In genomic region chr1:21781971-21782867, GRCh38 we compare ENCODE assay signal across 8 cellular contexts. TPM values are rescaled to one million over a fixed set of nuclear protein-coding genes. Genes with fewer than 3 reads are reported as not detected.
DNase-seq lines count a peak whose midpoint lies in the region; ATAC-seq and TF ChIP-seq lines count a peak whose summit lies in the region.

No MANE protein-coding gene starts in this region.

- DNase-seq in CD8-positive, alpha-beta T cell = peak in 6 of 7 experiments; percentile 18 to 61 (median 34)
- DNase-seq in OCI-M1 (lab: John Stamatoyannopoulos, UW) = peak; percentile 89
- DNase-seq in activated gamma-delta T cell (lab: John Stamatoyannopoulos, UW) = peak; percentile 52
- peak; percentile 55 for DNase-seq in foreskin melanocyte
- DNase-seq in neural crest cell (ENCODE audit: low read depth, low spot score) = peak; percentile 26
- no peak for DNase-seq in thoracic aorta (ENCODE audit: low spot score)

- H3K36me3 Mint-ChIP-seq in CD8-positive, alpha-beta T cell = peaks cover 21% of the 10 kb centered on the region
- no peaks in the 10 kb centered on the region for H3K36me3 Mint-ChIP-seq in neural crest cell (ENCODE audit: low read depth)

- peak overlapping the region; percentile 100 for H3K27ac ChIP-seq in CD8-positive, alpha-beta T cell (ENCODE audit: low read depth, low read length)
- peak overlapping the region; percentile 98 to 99 for H3K27ac ChIP-seq in thoracic aorta

- H3K9me3 ChIP-seq in CD8-positive, alpha-beta T cell (ENCODE audit: low read length) = no peaks in the 10 kb centered on the region
- no peaks in the 10 kb centered on the region for H3K9me3 ChIP-seq in thoracic aorta

- peak overlapping the region; percentile 89 for H3K4me3 ChIP-seq in CD8-positive, alpha-beta T cell (ENCODE audit: low read depth, low read length)
- peak overlapping the region; percentile 87 for H3K4me3 ChIP-seq in thoracic aorta

- no peak for TF ChIP-seq CTCF in CD8-positive, alpha-beta T cell (IDR thresholded peaks at IDR 0.05)
- TF ChIP-seq CTCF in neural crest cell (conservative IDR thresholded peaks at IDR 0.05) (no peak), thoracic aorta (IDR thresholded peaks at IDR 0.05) (no peak)

- H3K27me3 ChIP-seq in CD8-positive, alpha-beta T cell (ENCODE audit: insufficient read depth, low read length) = no peaks in the 10 kb centered on the region
- H3K27me3 ChIP-seq in thoracic aorta (replicated peaks; ENCODE audit: insufficient read depth) = no peaks in the 10 kb centered on the region

- CTCF ChIA-PET in CD8-positive, alpha-beta T cell (lab: Charles Lee) = interaction anchor here (0.5 to 1.2 kb wide), 4 partner anchors 14 to 239 kb away, joined by 3 read pairs; no protein-coding TSS in a partner anchor

- H3K4me1 Mint-ChIP-seq in CD8-positive, alpha-beta T cell (ENCODE audit: low read depth) = peaks cover 35% of the 10 kb centered on the region
- peaks cover 33% of the 10 kb centered on the region for H3K4me1 Mint-ChIP-seq in neural crest cell

- POLR2A ChIA-PET in CD8-positive, alpha-beta T cell (lab: Charles Lee) = interaction anchor here (0.8 to 3.6 kb wide), 10 partner anchors 8 to 270 kb away, joined by 3 to 17 read pairs (median 4); partner anchors contain the start of genes CDC42 and HSPG2

- peak overlapping the region; percentile 100 for H3K27ac Mint-ChIP-seq in CD8-positive, alpha-beta T cell
- H3K27ac Mint-ChIP-seq in neural crest cell (ENCODE audit: unreplicated experiment) = peak overlapping the region; percentile 81

- peak overlapping the region; percentile 98 for H3K4me3 Mint-ChIP-seq in CD8-positive, alpha-beta T cell
- H3K4me3 Mint-ChIP-seq in neural crest cell = peak overlapping the region; percentile 91

- H3K4me1 ChIP-seq in CD8-positive, alpha-beta T cell (ENCODE audit: insufficient read depth, low read length) = peaks cover 10% of the 10 kb centered on the region
- peaks cover 5 to 29% of the 10 kb centered on the region in 2 donors for H3K4me1 ChIP-seq in thoracic aorta (ENCODE audit: control insufficient read depth in 1 of 2, low read depth in 2 of 2)

- intact Hi-C loops in CD8-positive, alpha-beta T cell (cut with DNase I, micrococcal nuclease) = loop anchor here (2.0 to 10.0 kb wide), 5 partner anchors 35 to 1275 kb away; partner anchors contain the start of genes DDOST (in 1 of the 2) and MUL1 (in 1 of the 2)

- H3K9me3 Mint-ChIP-seq in CD8-positive, alpha-beta T cell = no peaks in the 10 kb centered on the region
- H3K9me3 Mint-ChIP-seq in neural crest cell = peaks cover 5% of the 10 kb centered on the region

- no peaks in the 10 kb centered on the region for H3K36me3 ChIP-seq in CD8-positive, alpha-beta T cell (ENCODE audit: insufficient read depth, low read length)
- no peaks in the 10 kb centered on the region for H3K36me3 ChIP-seq in thoracic aorta

- peak; percentile 22 for ATAC-seq in CD8-positive, alpha-beta T cell
- peak; percentile 28 for ATAC-seq in GM19395 (IDR thresholded peaks at IDR 0.05; ENCODE audit: unreplicated experiment)
- ATAC-seq in HG03521 (IDR thresholded peaks at IDR 0.05; ENCODE audit: unreplicated experiment) = peak; percentile 12
- ATAC-seq in thoracic aorta (ENCODE audit: insufficient number of reproducible peaks, low FRiP score, low read depth) = no peak

- no peaks in the 10 kb centered on the region for H3K27me3 Mint-ChIP-seq in CD8-positive, alpha-beta T cell (ENCODE audit: low read depth)
- peaks cover 2% of the 10 kb centered on the region for H3K27me3 Mint-ChIP-seq in neural crest cell (ENCODE audit: low read depth)

RNA-seq across cellular contexts. Expression of gene USP48, which starts 0.7 kb away (rescaled TPM):
- 10 to 100 TPM; 58.7 to 68.3 TPM for total RNA-seq in CD8-positive, alpha-beta T cell
- 61.8 and 66.0 TPM in 2 replicates for total RNA-seq in neural crest cell
- total RNA-seq in thoracic aorta = 10 to 100 TPM; 48.9 to 77.5 TPM

RNA-seq across cellular contexts. Expression of gene LDLRAD2, which starts 29.8 kb away (rescaled TPM):
- not detected for total RNA-seq in CD8-positive, alpha-beta T cell
- total RNA-seq in neural crest cell (0.40 and 0.55 TPM in 2 replicates), thoracic aorta (under 1 TPM in 1 of 2 donors, not detected in 1; 0.27 TPM)
